Comparison of ENCODE assay signal across 1 cellular context in the genomic region with DNA sequence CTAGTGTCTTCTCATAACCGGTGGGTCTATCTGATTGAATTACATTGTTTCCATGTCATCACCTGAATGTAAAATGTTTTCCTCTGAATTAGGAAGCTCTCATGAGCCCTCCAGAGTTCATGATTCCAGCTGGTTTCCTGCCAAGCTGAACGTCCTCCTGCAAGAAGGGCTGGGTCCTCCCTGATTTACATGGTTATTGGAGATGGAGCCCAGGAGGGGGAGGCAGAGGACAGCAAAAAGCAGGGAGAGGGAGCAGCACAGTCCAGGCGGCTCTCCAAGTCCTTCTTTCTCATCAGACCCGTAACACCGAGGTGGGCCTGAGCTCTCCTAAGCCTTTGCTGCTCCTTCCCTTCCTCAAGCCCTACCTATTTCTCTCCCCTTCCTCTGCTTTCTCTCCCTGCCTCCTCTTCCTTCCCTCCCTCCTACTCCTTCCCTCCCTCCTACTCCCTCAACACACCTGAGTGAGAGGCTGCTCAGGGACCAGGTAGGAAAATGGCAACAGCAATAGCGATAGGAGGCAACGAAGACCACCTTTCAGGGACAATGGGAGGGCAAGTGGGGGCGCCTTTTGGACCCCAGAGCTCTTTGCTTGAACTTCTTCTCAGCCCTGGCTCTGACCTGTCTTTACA.
TF ChIP-seq lines count a peak whose summit lies in the region.

No MANE protein-coding gene starts in this region.

TF ChIP-seq in K562, 482 proteins besides CTCF, POLR2A, EP300 and RAD21 (continued from another document):
- TF ChIP-seq, protein P1, sequence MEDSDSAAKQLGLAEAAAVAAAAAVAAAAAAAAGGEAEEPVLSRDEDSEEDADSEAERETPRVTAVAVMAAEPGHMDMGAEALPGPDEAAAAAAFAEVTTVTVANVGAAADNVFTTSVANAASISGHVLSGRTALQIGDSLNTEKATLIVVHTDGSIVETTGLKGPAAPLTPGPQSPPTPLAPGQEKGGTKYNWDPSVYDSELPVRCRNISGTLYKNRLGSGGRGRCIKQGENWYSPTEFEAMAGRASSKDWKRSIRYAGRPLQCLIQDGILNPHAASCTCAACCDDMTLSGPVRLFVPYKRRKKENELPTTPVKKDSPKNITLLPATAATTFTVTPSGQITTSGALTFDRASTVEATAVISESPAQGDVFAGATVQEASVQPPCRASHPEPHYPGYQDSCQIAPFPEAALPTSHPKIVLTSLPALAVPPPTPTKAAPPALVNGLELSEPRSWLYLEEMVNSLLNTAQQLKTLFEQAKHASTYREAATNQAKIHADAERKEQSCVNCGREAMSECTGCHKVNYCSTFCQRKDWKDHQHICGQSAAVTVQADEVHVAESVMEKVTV (CRISPR knock-in tag; IDR thresholded peaks at IDR 0.05) = 0 out of 2 replicates have a peak, but pooled peaks have one; percentile 33
- TF ChIP-seq ZNF551 (CRISPR knock-in tag; IDR thresholded peaks at IDR 0.05) = no peak
- TF ChIP-seq, protein P2, sequence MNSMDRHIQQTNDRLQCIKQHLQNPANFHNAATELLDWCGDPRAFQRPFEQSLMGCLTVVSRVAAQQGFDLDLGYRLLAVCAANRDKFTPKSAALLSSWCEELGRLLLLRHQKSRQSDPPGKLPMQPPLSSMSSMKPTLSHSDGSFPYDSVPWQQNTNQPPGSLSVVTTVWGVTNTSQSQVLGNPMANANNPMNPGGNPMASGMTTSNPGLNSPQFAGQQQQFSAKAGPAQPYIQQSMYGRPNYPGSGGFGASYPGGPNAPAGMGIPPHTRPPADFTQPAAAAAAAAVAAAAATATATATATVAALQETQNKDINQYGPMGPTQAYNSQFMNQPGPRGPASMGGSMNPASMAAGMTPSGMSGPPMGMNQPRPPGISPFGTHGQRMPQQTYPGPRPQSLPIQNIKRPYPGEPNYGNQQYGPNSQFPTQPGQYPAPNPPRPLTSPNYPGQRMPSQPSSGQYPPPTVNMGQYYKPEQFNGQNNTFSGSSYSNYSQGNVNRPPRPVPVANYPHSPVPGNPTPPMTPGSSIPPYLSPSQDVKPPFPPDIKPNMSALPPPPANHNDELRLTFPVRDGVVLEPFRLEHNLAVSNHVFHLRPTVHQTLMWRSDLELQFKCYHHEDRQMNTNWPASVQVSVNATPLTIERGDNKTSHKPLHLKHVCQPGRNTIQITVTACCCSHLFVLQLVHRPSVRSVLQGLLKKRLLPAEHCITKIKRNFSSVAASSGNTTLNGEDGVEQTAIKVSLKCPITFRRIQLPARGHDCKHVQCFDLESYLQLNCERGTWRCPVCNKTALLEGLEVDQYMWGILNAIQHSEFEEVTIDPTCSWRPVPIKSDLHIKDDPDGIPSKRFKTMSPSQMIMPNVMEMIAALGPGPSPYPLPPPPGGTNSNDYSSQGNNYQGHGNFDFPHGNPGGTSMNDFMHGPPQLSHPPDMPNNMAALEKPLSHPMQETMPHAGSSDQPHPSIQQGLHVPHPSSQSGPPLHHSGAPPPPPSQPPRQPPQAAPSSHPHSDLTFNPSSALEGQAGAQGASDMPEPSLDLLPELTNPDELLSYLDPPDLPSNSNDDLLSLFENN (IDR thresholded peaks at IDR 0.05; ENCODE audit: low read depth in 2 of 2, low read length in 2 of 2) = no peak
TF ChIP-seq in K562: peak in this region for 4.
